33 cellular contexts compared by ENCODE assay signal in the genomic region with DNA sequence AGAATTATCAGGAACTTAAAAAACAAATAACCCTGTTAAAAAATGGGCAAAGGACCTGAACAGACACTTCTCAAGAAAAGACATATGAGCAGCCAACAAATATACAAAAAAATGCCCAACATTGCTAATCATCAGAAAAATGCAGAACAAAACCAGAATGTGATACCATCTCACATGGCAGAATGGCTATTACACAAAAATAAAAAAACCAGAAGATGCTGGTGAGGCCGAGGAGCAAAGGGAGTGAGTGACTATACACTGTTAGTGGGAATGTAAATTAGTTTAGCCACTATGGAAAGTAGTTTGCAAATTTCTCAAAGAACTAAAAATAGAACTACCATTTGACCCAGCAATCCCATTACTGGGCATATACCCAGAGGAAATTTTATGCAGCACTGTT.
"Had no signal": no experiment of that assay in that cellular context is flagged by ENCODE, and none has a peak within 500 bp of the region (broad histone marks: within the 10 kb centered on the region; RNA-seq: fewer than 3 reads in every experiment).

No MANE protein-coding gene starts in this region.

- H3K9me3 ChIP-seq: adrenal gland, body of pancreas, breast epithelium had no signal

- H3K4me3 ChIP-seq: adrenal gland, body of pancreas, breast epithelium had no signal

- H3K27ac ChIP-seq: adrenal gland, body of pancreas, brain microvascular endothelial cell, breast epithelium, VCaP had no signal

- DNase-seq: activated CD4-positive, alpha-beta memory T cell treated with anti-CD3 and anti-CD28 coated beads for 36 hours; activated CD4-positive, alpha-beta T cell treated with anti-CD3 and anti-CD28 coated beads for 1 hour; activated CD4-positive, alpha-beta T cell treated with anti-CD3 and anti-CD28 coated beads for 36 hours; activated CD4-positive, alpha-beta T cell treated with anti-CD3 and anti-CD28 coated beads for 48 hours; activated CD4-positive, alpha-beta T cell treated with anti-CD3 and anti-CD28 coated beads, Interleukin-2, amount 10 ng/mL, durations not matched to agents 7 days and 5 days; activated CD4-positive, CD25-positive, alpha-beta regulatory T cell; activated CD8-positive, alpha-beta memory T cell treated with anti-CD3 and anti-CD28 coated beads, Interleukin-2, amount 50 U/mL, for 4 hours; activated CD8-positive, alpha-beta T cell treated with anti-CD3 and anti-CD28 coated beads for 36 hours; activated effector memory CD4-positive, alpha-beta T cell treated with anti-CD3 and anti-CD28 coated beads, Interleukin-2, amount 50 U/mL, for 16 hours; activated gamma-delta T cell treated with Interleukin-2 at 50 U/mL for 16 hours; activated naive CD4-positive, alpha-beta T cell; activated naive CD4-positive, alpha-beta T cell treated with anti-CD3 and anti-CD28 coated beads for 36 hours; activated naive CD4-positive, alpha-beta T cell treated with anti-CD3 and anti-CD28 coated beads, Interleukin-2, amount 50 U/mL, for 16 hours; activated naive CD8-positive, alpha-beta T cell treated with anti-CD3 and anti-CD28 coated beads for 36 hours; activated T-cell treated with anti-CD3 and anti-CD28 coated beads for 4 hours; activated T-cell treated with anti-CD3 and anti-CD28 coated beads, Interleukin-2, amount 50 U/mL, for 1 hour; activated T-cell treated with anti-CD3 and anti-CD28 coated beads, Interleukin-2, amount 50 U/mL, for 4 hours; activated T-cell treated with anti-CD3 and anti-CD28 coated beads, Interleukin-2, amount 50 U/mL, for 72 hours; adrenal gland; amniotic stem cell; aorta; body of pancreas; brain microvascular endothelial cell; central memory CD4-positive, alpha-beta T cell; T-helper 1 cell; T-helper 2 cell; T-helper 9 cell had no signal

- H3K27me3 ChIP-seq: adrenal gland, body of pancreas, brain microvascular endothelial cell, breast epithelium had no signal

- H3K4me1 ChIP-seq: adrenal gland, body of pancreas, breast epithelium had no signal

- ATAC-seq: activated CD4-positive, alpha-beta T cell treated with anti-CD3 and anti-CD28 coated beads for 36 hours; activated CD4-positive, CD25-positive, alpha-beta regulatory T cell treated with anti-CD3 and anti-CD28 coated beads, Interleukin-2, amount 50 U/mL, for 24 hours; activated CD8-positive, alpha-beta T cell treated with anti-CD3 and anti-CD28 coated beads for 36 hours; activated naive CD4-positive, alpha-beta T cell treated with anti-CD3 and anti-CD28 coated beads, Interleukin-2, amount 50 U/mL, for 72 hours; activated T-cell treated with anti-CD3 and anti-CD28 coated beads, Interleukin-2, amount 50 U/mL, for 4 hours; activated T-cell treated with anti-CD3 and anti-CD28 coated beads, Interleukin-2, amount 50 U/mL, for 72 hours; activated T-helper 17 cell treated with anti-CD3 and anti-CD28 coated beads, Interleukin-2, amount 50 U/mL, for 72 hours; body of pancreas; WTC11 had no signal

- H3K36me3 ChIP-seq: adrenal gland, brain microvascular endothelial cell had no signal
